ENCODE assay signal across 23 cellular contexts in the genomic region with DNA sequence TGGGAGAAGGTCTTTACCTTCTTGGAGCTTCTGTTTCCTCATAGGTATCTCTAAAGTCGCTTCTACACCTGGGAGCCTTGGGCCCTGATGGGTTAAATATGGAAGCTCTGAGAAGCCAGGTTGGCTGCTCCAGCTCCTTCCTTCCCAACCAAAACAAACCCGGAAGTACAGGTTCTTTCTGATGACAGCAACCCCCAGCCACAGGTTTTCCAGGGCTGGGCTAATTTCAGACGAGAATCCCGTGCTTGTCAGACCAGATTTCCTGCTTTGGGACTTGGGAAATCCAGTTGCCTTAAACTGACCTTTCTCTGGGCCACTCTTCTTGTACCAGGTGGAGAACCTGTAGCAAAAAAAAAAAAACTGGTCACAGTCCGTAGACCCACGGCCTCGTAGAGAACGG. TPM values are rescaled to one million over a fixed set of nuclear protein-coding genes. Genes with fewer than 3 reads are reported as not detected.
DNase-seq lines count a peak whose midpoint lies in the region; ATAC-seq and TF ChIP-seq lines count a peak whose summit lies in the region.
"Had no signal": no experiment of that assay in that cellular context is flagged by ENCODE, and none has a peak within 500 bp of the region (broad histone marks: within the 10 kb centered on the region; RNA-seq: fewer than 3 reads in every experiment).

No MANE protein-coding gene starts in this region.

- H2AFZ ChIP-seq in PC-9 (peak overlapping the region; percentile 67), smooth muscle cell (ENCODE audit: low read depth) (no peak overlapping the region)

- peaks cover 52% of the 10 kb centered on the region for H3F3A ChIP-seq in PC-9 (ENCODE audit: insufficient read depth, low read depth)
- no peaks in the 10 kb centered on the region for H3F3A ChIP-seq in smooth muscle cell (ENCODE audit: low read depth)

- ATAC-seq in left colon (peak; percentile 18), HG03095 (IDR thresholded peaks at IDR 0.05; ENCODE audit: unreplicated experiment) (no peak), WTC11 (no peak)
- ATAC-seq in activated T-helper 17 cell treated with anti-CD3 and anti-CD28 coated beads, Interleukin-2, amount 50 U/mL, for 72 hours (replicated peaks) = no peak
- ATAC-seq: K562, left cardiac atrium had no signal

- H3K9me3 ChIP-seq in PC-9 (ENCODE audit: insufficient read depth, low read depth) (no peaks in the 10 kb centered on the region), smooth muscle cell (replicated peaks; ENCODE audit: low read depth) (no peaks in the 10 kb centered on the region)
- H3K9me3 ChIP-seq: adrenal gland, prostate gland, suprapubic skin had no signal

- no peak overlapping the region for H3K27ac Mint-ChIP-seq in WTC11
- no peak overlapping the region for H3K27ac Mint-ChIP-seq in activated T-helper 17 cell treated with anti-CD3 and anti-CD28 coated beads, Interleukin-2, amount 50 U/mL, for 72 hours
- H3K27ac Mint-ChIP-seq: activated CD4-positive, alpha-beta memory T cell treated with anti-CD3 and anti-CD28 coated beads, Interleukin-2, amount 10 ng/mL, durations not matched to agents 7 days and 5 days; CD8-positive, alpha-beta memory T cell; nephron progenitor cell had no signal

- intact Hi-C loops in PC-9 (cut with micrococcal nuclease; ENCODE audit: unreplicated experiment) (loop anchor here (1.0 kb wide), 1 partner anchor 52 kb away; a partner anchor contains a TSS), left colon (cut with DNase I, micrococcal nuclease) (no loop called here)

- 61% methylated on average over 8 of the region's 8 CpGs for WGBS in smooth muscle cell (ENCODE audit: low lambda C conversion rate)

- H3K4me2 ChIP-seq in PC-9 (peak overlapping the region; percentile 78), smooth muscle cell (no peak overlapping the region)

- POLR2A ChIA-PET in PC-9 (lab: Charles Lee; ENCODE audit: unreplicated experiment) (interaction anchor here (0.6 to 1.8 kb wide), 8 partner anchors 16 to 795 kb away, joined by 3 to 21 read pairs (median 4); a partner anchor contains a TSS), WTC11 (lab: Charles Lee) (interaction anchor here (1.0 kb wide), 1 partner anchor 51 kb away, joined by 3 read pairs; no protein-coding TSS in a partner anchor)

- peaks cover 5% of the 10 kb centered on the region for H3K4me1 Mint-ChIP-seq in WTC11
- no peaks in the 10 kb centered on the region for H3K4me1 Mint-ChIP-seq in activated T-helper 17 cell treated with anti-CD3 and anti-CD28 coated beads, Interleukin-2, amount 50 U/mL, for 72 hours
- H3K4me1 Mint-ChIP-seq: activated CD4-positive, alpha-beta memory T cell treated with anti-CD3 and anti-CD28 coated beads, Interleukin-2, amount 10 ng/mL, durations not matched to agents 7 days and 5 days; CD8-positive, alpha-beta memory T cell had no signal

- no peak overlapping the region for H3K9ac ChIP-seq in smooth muscle cell (ENCODE audit: low read depth)

- peak; percentile 7 for DNase-seq in H7
- peak; percentile 81 to 98 for DNase-seq in PC-9
- no peak for DNase-seq in left colon
- no peak for DNase-seq in smooth muscle cell (lab: John Stamatoyannopoulos, UW; ENCODE audit: unreplicated experiment)
- DNase-seq in WTC11 (ENCODE audit: low spot score) = no peak
- DNase-seq: activated CD4-positive, alpha-beta memory T cell treated with anti-CD3 and anti-CD28 coated beads, Interleukin-2, amount 10 ng/mL, durations not matched to agents 7 days and 5 days; activated gamma-delta T cell treated with Interleukin-2 at 50 U/mL for 16 hours; adrenal gland; CD8-positive, alpha-beta memory T cell; glutamatergic neuron; left cardiac atrium; NCI-H146; NCI-H2171 treated with DMSO at 0.1 percent for 48 hours; NCI-H524 treated with DMSO at 0.1 percent for 48 hours; nephron progenitor cell; RPMI8226; stimulated activated CD4-positive, alpha-beta T cell treated with anti-CD3 and anti-CD28 coated beads, Interleukin-1b, Interleukin-23, amount 100 ng/mL, for 48 hours; T1000 had no signal

- H4K20me1 ChIP-seq in PC-9 (ENCODE audit: insufficient read depth) = no peaks in the 10 kb centered on the region
- H4K20me1 ChIP-seq in smooth muscle cell (ENCODE audit: low read depth) = no peaks in the 10 kb centered on the region

- H3K4me3 ChIP-seq in H7 (ENCODE audit: insufficient read depth, low read depth, low read length) = no peak overlapping the region
- peak overlapping the region; percentile 43; the same call in 1 of the 2 replicates for H3K4me3 ChIP-seq in PC-9
- H3K4me3 ChIP-seq in smooth muscle cell = no peak overlapping the region
- H3K4me3 ChIP-seq: adrenal gland, K562, prostate gland, suprapubic skin had no signal

- no TSS peak for BruUV-seq in PC-9 (replicated peaks; lab: Mats Ljungman, UMichigan)

- H3K79me2 ChIP-seq in PC-9 (ENCODE audit: low read depth) (no peaks in the 10 kb centered on the region), smooth muscle cell (ENCODE audit: low read depth) (no peaks in the 10 kb centered on the region)

- H3K27ac ChIP-seq in PC-9 (peak overlapping the region; percentile 96), smooth muscle cell (ENCODE audit: low read depth) (peak overlapping the region; percentile 75)
- H3K27ac ChIP-seq: adrenal gland, prostate gland, suprapubic skin had no signal

- H3K9me2 ChIP-seq in PC-9 (ENCODE audit: insufficient read depth) = no peaks in the 10 kb centered on the region

- H3K27me3 ChIP-seq in H7 (ENCODE audit: control insufficient read depth, insufficient read depth, low read length) = no peaks in the 10 kb centered on the region
- no peaks in the 10 kb centered on the region for H3K27me3 ChIP-seq in PC-9 (ENCODE audit: insufficient read depth, low read depth)
- no peaks in the 10 kb centered on the region for H3K27me3 ChIP-seq in smooth muscle cell (ENCODE audit: low read depth)
- H3K27me3 ChIP-seq: adrenal gland, suprapubic skin had no signal

- no peaks in the 10 kb centered on the region for H3K36me3 Mint-ChIP-seq in WTC11
- no peaks in the 10 kb centered on the region for H3K36me3 Mint-ChIP-seq in activated T-helper 17 cell treated with anti-CD3 and anti-CD28 coated beads, Interleukin-2, amount 50 U/mL, for 72 hours (ENCODE audit: low read depth)

- H3K4me1 ChIP-seq in PC-9 (replicated peaks; ENCODE audit: insufficient read depth) = peaks cover 44% of the 10 kb centered on the region
- peaks cover 8% of the 10 kb centered on the region for H3K4me1 ChIP-seq in smooth muscle cell (ENCODE audit: low read depth)
- H3K4me1 ChIP-seq: adrenal gland, prostate gland, suprapubic skin had no signal

- TF ChIP-seq CTCF in PC-9 (conservative IDR thresholded peaks at IDR 0.05) (no peak), smooth muscle cell (IDR thresholded peaks at IDR 0.05; ENCODE audit: borderline replicate concordance, insufficient read depth, poor library complexity, severe bottlenecking) (no peak), WTC11 (IDR thresholded peaks at IDR 0.05) (no peak)

- peaks cover 6% of the 10 kb centered on the region for H3K9me3 Mint-ChIP-seq in WTC11
- H3K9me3 Mint-ChIP-seq in activated T-helper 17 cell treated with anti-CD3 and anti-CD28 coated beads, Interleukin-2, amount 50 U/mL, for 72 hours = no peaks in the 10 kb centered on the region
- H3K9me3 Mint-ChIP-seq: activated CD4-positive, alpha-beta memory T cell treated with anti-CD3 and anti-CD28 coated beads, Interleukin-2, amount 10 ng/mL, durations not matched to agents 7 days and 5 days; CD8-positive, alpha-beta memory T cell; nephron progenitor cell had no signal

- CTCF ChIA-PET in PC-9 (lab: Charles Lee) = interaction anchor here (0.6 kb wide), 1 partner anchor 359 kb away, joined by 3 read pairs; no protein-coding TSS in a partner anchor
- CTCF ChIA-PET in WTC11 (lab: Charles Lee) = interaction anchor here (1.1 to 1.3 kb wide), 2 partner anchors 80 to 104 kb away, joined by 3 read pairs; no protein-coding TSS in a partner anchor

- H3K27me3 Mint-ChIP-seq in WTC11 (ENCODE audit: low read depth) = no peaks in the 10 kb centered on the region
- H3K27me3 Mint-ChIP-seq in activated T-helper 17 cell treated with anti-CD3 and anti-CD28 coated beads, Interleukin-2, amount 50 U/mL, for 72 hours = no peaks in the 10 kb centered on the region

- H3K36me3 ChIP-seq in H7 (replicated peaks; ENCODE audit: control insufficient read depth, insufficient read depth, low read length) (no peaks in the 10 kb centered on the region), PC-9 (ENCODE audit: low read depth) (no peaks in the 10 kb centered on the region), smooth muscle cell (ENCODE audit: low read depth) (no peaks in the 10 kb centered on the region)
- H3K36me3 ChIP-seq: adrenal gland, prostate gland, suprapubic skin had no signal

- H3K4me3 Mint-ChIP-seq in WTC11 = no peak overlapping the region
- H3K4me3 Mint-ChIP-seq in activated T-helper 17 cell treated with anti-CD3 and anti-CD28 coated beads, Interleukin-2, amount 50 U/mL, for 72 hours = no peak overlapping the region
- H3K4me3 Mint-ChIP-seq: activated CD4-positive, alpha-beta memory T cell treated with anti-CD3 and anti-CD28 coated beads, Interleukin-2, amount 10 ng/mL, durations not matched to agents 7 days and 5 days; CD8-positive, alpha-beta memory T cell; nephron progenitor cell had no signal

TF ChIP-seq in WTC11, 78 proteins besides CTCF, POLR2A, EP300 and RAD21 (continues in another document):
- TF ChIP-seq, protein P1, sequence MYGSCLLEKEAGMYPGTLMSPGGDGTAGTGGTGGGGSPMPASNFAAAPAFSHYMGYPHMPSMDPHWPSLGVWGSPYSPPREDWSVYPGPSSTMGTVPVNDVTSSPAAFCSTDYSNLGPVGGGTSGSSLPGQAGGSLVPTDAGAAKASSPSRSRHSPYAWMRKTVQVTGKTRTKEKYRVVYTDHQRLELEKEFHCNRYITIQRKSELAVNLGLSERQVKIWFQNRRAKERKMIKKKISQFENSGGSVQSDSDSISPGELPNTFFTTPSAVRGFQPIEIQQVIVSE (CRISPR knock-in tag; IDR thresholded peaks at IDR 0.05; ENCODE audit: borderline replicate concordance) = no peak

RNA-seq across cellular contexts. Expression of a gene that starts 51.9 kb away (rescaled TPM):
- total RNA-seq in H7 (2014; rRNA removed; shearing (Covaris generic)) = 64.5 and 72.7 TPM in 2 replicates
- total RNA-seq in PC-9 (2021) (52.9 and 53.3 TPM in 2 replicates), left colon (10 to 100 TPM; 34.8 to 39.0 TPM), smooth muscle cell (98.0 and 127 TPM in 2 replicates), WTC11 (2021) (68.2 to 70.8 TPM (median 70.3 TPM) in 3 replicates)
- 276 and 277 TPM in 2 replicates for polyA plus RNA-seq in smooth muscle cell
- total RNA-seq in activated T-helper 17 cell treated with anti-CD3 and anti-CD28 coated beads, Interleukin-2, amount 50 U/mL, for 72 hours = 10 to 100 TPM; 70.8 to 93.0 TPM

Comparison
In these comparisons a context has a peak if more than half of its experiments do, and no peak if none do; other contexts are left out.
1. DNase-seq: peak in H7 (single experiment) and PC-9 (2 of 2); none in left colon (0 of 2), smooth muscle cell (single experiment) and WTC11 (single experiment).